In the genomic region with DNA sequence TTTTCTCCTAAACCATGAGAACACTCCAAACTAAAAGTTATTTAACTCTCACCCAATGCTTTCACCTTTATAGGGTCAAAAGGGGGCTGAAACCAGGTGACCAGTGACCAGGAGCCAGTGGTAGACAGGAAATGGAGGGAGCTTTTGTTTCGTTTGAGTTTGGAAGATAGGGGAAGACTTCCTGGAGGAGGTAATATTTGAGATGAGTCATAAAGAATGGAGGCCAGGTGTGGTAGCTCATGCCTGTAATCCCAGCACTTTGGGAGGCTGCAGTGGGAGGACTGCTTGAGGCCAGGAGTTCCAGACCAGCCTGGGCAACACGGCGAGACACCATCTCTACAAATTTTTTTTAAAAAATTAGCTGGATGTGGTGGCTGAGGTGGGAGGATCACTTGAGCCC, we compare ENCODE assay signal across 1 cellular context.
TF ChIP-seq lines count a peak whose summit lies in the region.

No MANE protein-coding gene starts in this region.

TF ChIP-seq in HepG2, 621 proteins besides CTCF, POLR2A, EP300 and RAD21:
- TF ChIP-seq, protein P1, sequence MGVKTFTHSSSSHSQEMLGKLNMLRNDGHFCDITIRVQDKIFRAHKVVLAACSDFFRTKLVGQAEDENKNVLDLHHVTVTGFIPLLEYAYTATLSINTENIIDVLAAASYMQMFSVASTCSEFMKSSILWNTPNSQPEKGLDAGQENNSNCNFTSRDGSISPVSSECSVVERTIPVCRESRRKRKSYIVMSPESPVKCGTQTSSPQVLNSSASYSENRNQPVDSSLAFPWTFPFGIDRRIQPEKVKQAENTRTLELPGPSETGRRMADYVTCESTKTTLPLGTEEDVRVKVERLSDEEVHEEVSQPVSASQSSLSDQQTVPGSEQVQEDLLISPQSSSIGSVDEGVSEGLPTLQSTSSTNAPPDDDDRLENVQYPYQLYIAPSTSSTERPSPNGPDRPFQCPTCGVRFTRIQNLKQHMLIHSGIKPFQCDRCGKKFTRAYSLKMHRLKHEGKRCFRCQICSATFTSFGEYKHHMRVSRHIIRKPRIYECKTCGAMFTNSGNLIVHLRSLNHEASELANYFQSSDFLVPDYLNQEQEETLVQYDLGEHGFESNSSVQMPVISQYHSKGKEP (CRISPR knock-in tag; IDR thresholded peaks at IDR 0.05) = no peak
- TF ChIP-seq ZNF263 (CRISPR knock-in tag; IDR thresholded peaks at IDR 0.05) (0 out of 2 replicates have a peak, but pooled peaks have one; percentile 24), ZNF747 (CRISPR knock-in tag; IDR thresholded peaks at IDR 0.05; ENCODE audit: borderline replicate concordance) (no peak), ZBED4 (CRISPR knock-in tag; IDR thresholded peaks at IDR 0.05; ENCODE audit: borderline replicate concordance) (no peak), GABPB1 (CRISPR knock-in tag; IDR thresholded peaks at IDR 0.05) (no peak), GATA4 (IDR thresholded peaks at IDR 0.05; ENCODE audit: borderline replicate concordance, low read depth) (no peak), NFRKB (IDR thresholded peaks at IDR 0.05) (no peak)
TF ChIP-seq in HepG2: peak in this region for 1.
